Comparison of ENCODE assay signal across 25 cellular contexts in genomic region chr13:93038187-93038586, GRCh38.
A peak's percentile ranks its signal among the peaks of the same experiment; 100 is the strongest.
DNase-seq lines count a peak whose midpoint lies in the region; ATAC-seq, FAIRE-seq and TF ChIP-seq lines count a peak whose summit lies in the region.
"Had no signal": no experiment of that assay in that cellular context is flagged by ENCODE, and none has a peak within 500 bp of the region (broad histone marks: within the 10 kb centered on the region; RNA-seq: fewer than 3 reads in every experiment).

No MANE protein-coding gene starts in this region.

- peaks cover 26% of the 10 kb centered on the region for H3K9me3 Mint-ChIP-seq in endodermal cell

- H3K4me1 Mint-ChIP-seq in endodermal cell = peaks cover 21% of the 10 kb centered on the region
- H3K4me1 Mint-ChIP-seq: CD14-positive monocyte; CD4-positive, alpha-beta memory T cell; CD4-positive, CD25-positive, alpha-beta regulatory T cell; CD8-positive, alpha-beta memory T cell had no signal

- BruUV-seq in HepG2 (replicated peaks; lab: Mats Ljungman, UMichigan) = no TSS peak

- no peaks in the 10 kb centered on the region for H3K36me3 ChIP-seq in HepG2 (replicated peaks in 1 of 2; ENCODE audit: control insufficient read depth in 1 of 2, insufficient read depth in 2 of 2, low read length in 2 of 2)
- no peaks in the 10 kb centered on the region for H3K36me3 ChIP-seq in right lobe of liver
- no peaks in the 10 kb centered on the region for H3K36me3 ChIP-seq in OCI-LY3 (replicated peaks; ENCODE audit: low read depth, low read length)
- H3K36me3 ChIP-seq in endodermal cell (ENCODE audit: control insufficient read depth, insufficient read depth, low read length) = no peaks in the 10 kb centered on the region
- H3K36me3 ChIP-seq: BE2C, BLaER1 had no signal

- H3K9ac ChIP-seq in HepG2 (ENCODE audit: insufficient read depth, low read depth, low read length) = no peak overlapping the region
- no peak overlapping the region for H3K9ac ChIP-seq in OCI-LY3 (ENCODE audit: low read length)
- no peak overlapping the region for H3K9ac ChIP-seq in endodermal cell (ENCODE audit: extremely low read depth, low read length, poor library complexity, severe bottlenecking)
- H3K9ac ChIP-seq: BLaER1 had no signal

- TF ChIP-seq RAD21 in HepG2 (CRISPR knock-in tag; IDR thresholded peaks at IDR 0.05) = no peak

- H3K9me3 ChIP-seq in HepG2 (ENCODE audit: low read length) (no peaks in the 10 kb centered on the region), right lobe of liver (peaks cover 0 to 2% (median 0%) of the 10 kb centered on the region in 4 donors), OCI-LY3 (ENCODE audit: insufficient read depth, low read length) (no peaks in the 10 kb centered on the region), endodermal cell (ENCODE audit: control insufficient read depth, low read length) (peaks cover 24% of the 10 kb centered on the region)
- H3K9me3 ChIP-seq: BE2C, BLaER1 had no signal

- TF ChIP-seq POLR2A in HepG2 (IDR thresholded peaks at IDR 0.05; ENCODE audit: insufficient read depth in 1 of 2, low read depth in 2 of 2, low read length in 2 of 2) (no peak), right lobe of liver (IDR thresholded peaks at IDR 0.05) (no peak)

- no peaks in the 10 kb centered on the region for H3K27me3 Mint-ChIP-seq in endodermal cell (ENCODE audit: insufficient read depth)
- H3K27me3 Mint-ChIP-seq: CD4-positive, alpha-beta memory T cell; CD4-positive, CD25-positive, alpha-beta regulatory T cell; CD8-positive, alpha-beta memory T cell had no signal

- DNase-seq in HepG2 (ENCODE audit: low spot score) = no peak
- no peak for DNase-seq in right lobe of liver
- no peak for DNase-seq in endodermal cell
- DNase-seq in GM10266 (ENCODE audit: extremely low spot score) = no peak
- no peak for DNase-seq in activated CD4-positive, alpha-beta T cell treated with anti-CD3 and anti-CD28 coated beads, Interleukin-2, amount 50 U/mL, for 1 hour
- DNase-seq in stimulated activated naive CD4-positive, alpha-beta T cell treated with Interleukin-2 at 50 U/mL for 16 hours (lab: John Stamatoyannopoulos, UW) = no peak
- DNase-seq: ACHN; BE2C; C1 segment of cervical spinal cord; CD4-positive, alpha-beta memory T cell; CD4-positive, CD25-positive, alpha-beta regulatory T cell; CD8-positive, alpha-beta memory T cell; COR-L47; DMS 273 treated with DMSO at 0.1 percent for 48 hours; DMS153; DMS53; DMS79; DND-41; EL; GDM1 had no signal

- no peak for FAIRE-seq in HepG2 (lab: Jason Lieb, UNC)
- FAIRE-seq: GM12891 had no signal

- H3K4me3 ChIP-seq in HepG2 (replicated peaks in 1 of 3; ENCODE audit: insufficient read depth in 1 of 3, low read depth in 2 of 3, low read length in 3 of 3) (no peak overlapping the region), right lobe of liver (no peak overlapping the region), OCI-LY3 (ENCODE audit: low read length) (no peak overlapping the region), endodermal cell (ENCODE audit: low read length) (peak overlapping the region; percentile 60)
- H3K4me3 ChIP-seq: BLaER1 had no signal

- H3K36me3 Mint-ChIP-seq in endodermal cell (ENCODE audit: low read depth) = peaks cover 8% of the 10 kb centered on the region
- H3K36me3 Mint-ChIP-seq: CD14-positive monocyte; CD4-positive, alpha-beta memory T cell; CD4-positive, CD25-positive, alpha-beta regulatory T cell; CD8-positive, alpha-beta memory T cell had no signal

- 4% methylated on average over 3 of the region's 3 CpGs for WGBS in HepG2 (ENCODE audit: low lambda C conversion rate)
- WGBS in right lobe of liver (ENCODE audit: insufficient coverage, low coverage, low lambda C conversion rate, missing lambda C conversion rate) = 73% methylated on average over 3 of the region's 3 CpGs
- 93 to 95% methylated on average over 3 of the region's 3 CpGs for WGBS in endodermal cell (ENCODE audit: insufficient coverage in 1 of 2, insufficient read length in 1 of 2), 2 experiments

- H3K4me2 ChIP-seq in HepG2 (ENCODE audit: low read depth, low read length) (no peak overlapping the region), OCI-LY3 (ENCODE audit: low read length) (no peak overlapping the region)
- H3K4me2 ChIP-seq: BLaER1 had no signal

- intact Hi-C loops in HepG2 (cut with micrococcal nuclease; ENCODE audit: unreplicated experiment) = no loop called here
- intact Hi-C loops in right lobe of liver (cut with DNase I) = no loop called here

- no peak overlapping the region for H3K27ac ChIP-seq in HepG2 (ENCODE audit: extremely low read length, insufficient read depth, low read length)
- no peak overlapping the region for H3K27ac ChIP-seq in right lobe of liver
- H3K27ac ChIP-seq in OCI-LY3 (ENCODE audit: low read length) = no peak overlapping the region
- no peak overlapping the region for H3K27ac ChIP-seq in endodermal cell (ENCODE audit: low read depth, low read length)
- H3K27ac ChIP-seq: 22Rv1, BLaER1 had no signal

- POLR2A ChIA-PET in HepG2 (lab: Yijun Ruan, JAX) = no interaction called here

- TF ChIP-seq CTCF in HepG2 (CRISPR knock-in tag; IDR thresholded peaks at IDR 0.05) (no peak), right lobe of liver (IDR thresholded peaks at IDR 0.05) (no peak), OCI-LY3 (IDR thresholded peaks at IDR 0.05; ENCODE audit: low read depth, low read length) (no peak), endodermal cell (conservative IDR thresholded peaks at IDR 0.05) (no peak), GM10266 (IDR thresholded peaks at IDR 0.05; ENCODE audit: control insufficient read depth, insufficient read depth, low read depth, missing control alignments) (no peak)

- H3K27me3 ChIP-seq in HepG2 (ENCODE audit: control insufficient read depth in 1 of 2, insufficient read depth in 2 of 2, low read length in 2 of 2) (no peaks in the 10 kb centered on the region; a peak in 1 of 5 replicates), right lobe of liver (no peaks in the 10 kb centered on the region), OCI-LY3 (ENCODE audit: low read depth, low read length) (no peaks in the 10 kb centered on the region), endodermal cell (ENCODE audit: control insufficient read depth, insufficient read depth, low read length, poor library complexity, severe bottlenecking) (no peaks in the 10 kb centered on the region)
- H3K27me3 ChIP-seq: BE2C, BLaER1 had no signal

- in situ Hi-C loops in HepG2 (cut with HindIII; ENCODE audit: extremely low pct_ligation_motif_present, low pct_unique_long_range_greater_than_20kb) = no loop called here

- TF ChIP-seq EP300 in HepG2 (IDR thresholded peaks at IDR 0.05; ENCODE audit: low read depth in 2 of 2, low read length in 2 of 2) (no peak), HepG2 (CRISPR knock-in tag; IDR thresholded peaks at IDR 0.05; ENCODE audit: borderline replicate concordance) (no peak)

- H4K20me1 ChIP-seq in HepG2 (ENCODE audit: insufficient read depth, low read length) (no peaks in the 10 kb centered on the region), OCI-LY3 (ENCODE audit: insufficient read depth, low read length) (no peaks in the 10 kb centered on the region)
- H4K20me1 ChIP-seq: BLaER1 had no signal

- CTCF ChIA-PET in HepG2 (lab: Yijun Ruan, JAX; ENCODE audit: low intra/inter-chr PET ratio, low total read pairs) = no interaction called here

- H3K79me2 ChIP-seq in HepG2 (ENCODE audit: insufficient read depth, low read length) = no peaks in the 10 kb centered on the region
- no peaks in the 10 kb centered on the region for H3K79me2 ChIP-seq in OCI-LY3 (ENCODE audit: low read length)

- ATAC-seq in HepG2 (no peak), right lobe of liver (no peak)

- H3K4me1 ChIP-seq in HepG2 (ENCODE audit: insufficient read depth, low read length) (no peaks in the 10 kb centered on the region), right lobe of liver (no peaks in the 10 kb centered on the region), OCI-LY3 (ENCODE audit: low read length) (no peaks in the 10 kb centered on the region), endodermal cell (ENCODE audit: control insufficient read depth, insufficient read depth, low read length) (no peaks in the 10 kb centered on the region)
- H3K4me1 ChIP-seq: BE2C, BLaER1 had no signal

- H2AFZ ChIP-seq in HepG2 (ENCODE audit: low read length) = no peak overlapping the region
- 0 out of 2 replicates have a peak overlapping the region, but pooled peaks have one; percentile 67 for H2AFZ ChIP-seq in OCI-LY3 (ENCODE audit: low read depth, low read length)

- no peak overlapping the region for H3K4me3 Mint-ChIP-seq in endodermal cell
- H3K4me3 Mint-ChIP-seq: CD14-positive monocyte; CD4-positive, alpha-beta memory T cell; CD4-positive, CD25-positive, alpha-beta regulatory T cell; CD8-positive, alpha-beta memory T cell had no signal

- H3K27ac Mint-ChIP-seq in endodermal cell = no peak overlapping the region
- H3K27ac Mint-ChIP-seq: CD4-positive, alpha-beta memory T cell; CD4-positive, CD25-positive, alpha-beta regulatory T cell; CD8-positive, alpha-beta memory T cell had no signal

TF ChIP-seq in HepG2, 621 proteins besides CTCF, POLR2A, EP300 and RAD21 (continues in another document):
- TF ChIP-seq ZNF317 (CRISPR knock-in tag; IDR thresholded peaks at IDR 0.05) (no peak), ZNF720 (CRISPR knock-in tag; IDR thresholded peaks at IDR 0.05) (no peak), MAFK (conservative IDR thresholded peaks at IDR 0.05 in 1 of 2, IDR thresholded peaks at IDR 0.05 in 1 of 2; ENCODE audit: low read length in 2 of 2) (peak; percentile 80 to 86), ZNF83 (CRISPR knock-in tag; IDR thresholded peaks at IDR 0.05; ENCODE audit: borderline replicate concordance) (no peak), DNMT3B (CRISPR knock-in tag; conservative IDR thresholded peaks at IDR 0.05) (no peak), MAFF (IDR thresholded peaks at IDR 0.05; ENCODE audit: low read depth, low read length) (peak; percentile 81)
